ENCODE assay signal across 18 cellular contexts in the genomic region with DNA sequence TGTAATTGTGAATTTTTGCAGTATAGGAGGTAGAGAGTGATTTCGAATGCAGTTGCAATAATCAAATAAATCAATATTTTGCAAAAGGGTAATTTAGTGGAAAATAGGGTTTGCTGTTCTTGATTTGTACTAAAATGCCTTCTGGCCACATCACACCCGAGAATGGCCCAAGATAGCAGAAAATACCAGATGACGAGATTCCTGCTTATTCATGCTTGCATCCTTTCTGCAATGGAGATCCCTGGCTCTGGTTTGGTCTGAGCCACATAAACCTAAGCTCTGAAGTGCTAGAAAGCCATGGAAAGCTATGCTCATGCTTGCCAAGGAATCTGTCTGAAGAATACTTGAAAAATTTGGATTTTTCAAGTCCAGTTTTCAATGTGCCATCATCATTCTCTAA.
DNase-seq lines count a peak whose midpoint lies in the region; ATAC-seq and TF ChIP-seq lines count a peak whose summit lies in the region.
"Had no signal": no experiment of that assay in that cellular context is flagged by ENCODE, and none has a peak within 500 bp of the region (broad histone marks: within the 10 kb centered on the region; RNA-seq: fewer than 3 reads in every experiment).

No MANE protein-coding gene starts in this region.

- H3K27me3 ChIP-seq in HAP-1 (ENCODE audit: low read depth) (no peaks in the 10 kb centered on the region), gastrocnemius medialis (no peaks in the 10 kb centered on the region)
- H3K27me3 ChIP-seq: ovary, sigmoid colon, testis had no signal

- in situ Hi-C loops in ACHN (cut with HindIII; ENCODE audit: low pct_ligation_motif_present, low pct_unique_long_range_greater_than_20kb, low sequenced_read_pairs) = no loop called here
- in situ Hi-C loops in HAP-1 (cut with MboI; ENCODE audit: low sequenced_read_pairs) = no loop called here
- in situ Hi-C loops in astrocyte of the spinal cord (cut with HindIII; ENCODE audit: low sequenced_read_pairs) = no loop called here
- in situ Hi-C loops in gastrocnemius medialis (cut with MboI; ENCODE audit: low sequenced_read_pairs in 4 of 4) = no loop called here

- H3K4me3 ChIP-seq in HAP-1 (no peak overlapping the region), astrocyte of the spinal cord (ENCODE audit: low read depth, low read length) (no peak overlapping the region), gastrocnemius medialis (no peak overlapping the region)
- H3K4me3 ChIP-seq: ovary, sigmoid colon, testis had no signal

- H3K4me1 ChIP-seq in HAP-1 (peaks cover 22% of the 10 kb centered on the region), gastrocnemius medialis (no peaks in the 10 kb centered on the region)
- H3K4me1 ChIP-seq: sigmoid colon, testis had no signal

- TF ChIP-seq POLR2A in gastrocnemius medialis (IDR thresholded peaks at IDR 0.05) = no peak

- H3K9me3 ChIP-seq in HAP-1 (no peaks in the 10 kb centered on the region), gastrocnemius medialis (no peaks in the 10 kb centered on the region)
- H3K9me3 ChIP-seq: ovary, sigmoid colon, testis had no signal

- DNase-seq in ACHN (peak; percentile 95), HAP-1 (ENCODE audit: low spot score in 2 of 2) (peak; percentile 20 to 23), astrocyte of the spinal cord (ENCODE audit: low read depth, low spot score) (peak; percentile 80), kidney glomerular epithelial cell (lab: John Stamatoyannopoulos, UW) (peak; percentile 0), putamen (ENCODE audit: low spot score) (no peak), COLO668 (lab: John Stamatoyannopoulos, UW; ENCODE audit: unreplicated experiment) (no peak), gastrocnemius medialis (no peak)
- DNase-seq: CD4-positive, CD25-positive, alpha-beta regulatory T cell; dermis blood vessel endothelial cell; foreskin fibroblast; NCI-H2171 treated with DMSO at 0.1 percent for 48 hours; ovary; sigmoid colon; testis had no signal

- ATAC-seq in GM19452 (IDR thresholded peaks at IDR 0.05; ENCODE audit: unreplicated experiment) = no peak
- ATAC-seq in gastrocnemius medialis = no peak
- ATAC-seq: activated CD4-positive, CD25-positive, alpha-beta regulatory T cell treated with anti-CD3 and anti-CD28 coated beads, Interleukin-2, amount 50 U/mL, for 24 hours; Panc1; stimulated activated memory B cell treated with anti-CD40 and anti-IgM and Interleukin-4, amounts not matched to agents 10 μg/mL and 1 μg/mL and 100 μg/mL, for 72 hours had no signal

- intact Hi-C loops in gastrocnemius medialis (cut with DNase I; ENCODE audit: low total_unique reads) = no loop called here

- H3K36me3 ChIP-seq in HAP-1 (replicated peaks) (no peaks in the 10 kb centered on the region), gastrocnemius medialis (no peaks in the 10 kb centered on the region)
- H3K36me3 ChIP-seq: ovary, sigmoid colon had no signal

- TF ChIP-seq CTCF in astrocyte of the spinal cord (IDR thresholded peaks at IDR 0.05; ENCODE audit: low read depth, low read length) (no peak), gastrocnemius medialis (IDR thresholded peaks at IDR 0.05 in 4 of 5, conservative IDR thresholded peaks at IDR 0.05 in 1 of 5) (no peak)

- H3K27ac ChIP-seq in gastrocnemius medialis = no peak overlapping the region
- H3K27ac ChIP-seq: ovary, sigmoid colon, testis had no signal

Comparison
In these comparisons a context has a peak if more than half of its experiments do, and no peak if none do; other contexts are left out.
1. DNase-seq: peak in ACHN (single experiment), HAP-1 (2 of 2), astrocyte of the spinal cord (single experiment) and kidney glomerular epithelial cell (single experiment); none in putamen (single experiment), COLO668 (single experiment) and gastrocnemius medialis (0 of 2).